16 cellular contexts compared by ENCODE assay signal in genomic region chr11:125621995-125622394, GRCh38. TPM values are rescaled to one million over a fixed set of nuclear protein-coding genes. Genes with fewer than 3 reads are reported as not detected.
DNase-seq lines count a peak whose midpoint lies in the region; ATAC-seq and TF ChIP-seq lines count a peak whose summit lies in the region.
"Had no signal": no experiment of that assay in that cellular context is flagged by ENCODE, and none has a peak within 500 bp of the region (broad histone marks: within the 10 kb centered on the region; RNA-seq: fewer than 3 reads in every experiment).

No MANE protein-coding gene starts in this region.

- in situ Hi-C loops in astrocyte of the spinal cord (cut with HindIII; ENCODE audit: low sequenced_read_pairs) = no loop called here

- ATAC-seq in HG03196 (IDR thresholded peaks at IDR 0.05; ENCODE audit: unreplicated experiment) = no peak
- ATAC-seq in HG03521 (IDR thresholded peaks at IDR 0.05; ENCODE audit: unreplicated experiment) = no peak
- ATAC-seq in left colon = no peak

- intact Hi-C loops in left colon (cut with DNase I, micrococcal nuclease) = loop anchor here in 1 of 2 donors (10.0 kb wide), 1 partner anchor 263 kb away; the partner anchor contains the start of gene HYLS1

- H3K4me3 ChIP-seq in astrocyte of the spinal cord (ENCODE audit: low read depth, low read length) (no peak overlapping the region), suprapubic skin (no peak overlapping the region)

- no peaks in the 10 kb centered on the region for H3K9me3 ChIP-seq in suprapubic skin

- H3K27me3 ChIP-seq in suprapubic skin = no peaks in the 10 kb centered on the region

- no peak for TF ChIP-seq POLR2A in suprapubic skin (IDR thresholded peaks at IDR 0.05)

- WGBS in suprapubic skin = 75% methylated on average over 2 of the region's 2 CpGs

- DNase-seq in AG08395 (ENCODE audit: low spot score) = peak; percentile 24
- DNase-seq in HPDE6-E6E7 (ENCODE audit: extremely low spot score) = peak; percentile 25
- peak; percentile 40 for DNase-seq in astrocyte of the spinal cord (ENCODE audit: low read depth, low spot score)
- peak; percentile 40 for DNase-seq in kidney tubule cell (ENCODE audit: low spot score)
- DNase-seq in suprapubic skin (ENCODE audit: low spot score in 2 of 2) = no peak
- DNase-seq in left colon = no peak
- DNase-seq: CD4-positive, alpha-beta memory T cell; glutamatergic neuron; NCI-H1930; nucleus accumbens; stimulated activated CD4-positive, alpha-beta T cell treated with anti-CD3 and anti-CD28 coated beads, Interleukin-2, amount 100 ng/mL, for 24 hours; stimulated activated naive CD4-positive, alpha-beta T cell; T-helper 2 cell had no signal

- H3K27ac ChIP-seq in suprapubic skin = no peak overlapping the region

- TF ChIP-seq CTCF in astrocyte of the spinal cord (IDR thresholded peaks at IDR 0.05; ENCODE audit: low read depth, low read length) = no peak
- no peak for TF ChIP-seq CTCF in suprapubic skin (IDR thresholded peaks at IDR 0.05)

- H3K36me3 ChIP-seq in suprapubic skin = peaks cover 56% of the 10 kb centered on the region

- H3K4me1 ChIP-seq in suprapubic skin = peaks cover 20% of the 10 kb centered on the region

- TF ChIP-seq EP300 in suprapubic skin (IDR thresholded peaks at IDR 0.05) = no peak

RNA-seq across cellular contexts. Expression of gene CHEK1, which starts 3.0 kb away (rescaled TPM):
- 1 to 10 TPM; 2.5 to 4.0 (median 3.5) TPM for total RNA-seq in suprapubic skin
- 10 to 100 TPM in 1 of 2 donors, 1 to 10 TPM in 1; 6.6 to 15.0 TPM for total RNA-seq in left colon

RNA-seq across cellular contexts. Expression of gene STT3A, which starts 29.3 kb away (rescaled TPM):
- total RNA-seq in suprapubic skin (10 to 100 TPM; 49.5 to 64.8 (median 62.8) TPM), left colon (100 to 1,000 TPM in 1 of 2 donors, 10 to 100 TPM in 1; 97.1 to 118 TPM)

RNA-seq across cellular contexts. Expression of gene EI24, which starts 52.7 kb away (rescaled TPM):
- 100 to 1,000 TPM in 2 of 4 donors, 10 to 100 TPM in 2; 58.9 to 127 (median 102) TPM for total RNA-seq in suprapubic skin
- total RNA-seq in left colon = 10 to 100 TPM; 71.9 to 85.1 TPM

RNA-seq across cellular contexts. Expression of gene ACRV1, which starts 58.7 kb away (rescaled TPM):
- total RNA-seq in suprapubic skin = not detected
- not detected for total RNA-seq in left colon
- total RNA-seq: CD4-positive, alpha-beta memory T cell; liver had no signal

Comparison
In these comparisons a context has a peak if more than half of its experiments do, and no peak if none do; other contexts are left out.
1. DNase-seq: peak in AG08395 (single experiment), HPDE6-E6E7 (single experiment), astrocyte of the spinal cord (single experiment) and kidney tubule cell (single experiment); none in suprapubic skin (0 of 2) and left colon (0 of 2).